Comparison of ENCODE assay signal across 9 cellular contexts in the genomic region with DNA sequence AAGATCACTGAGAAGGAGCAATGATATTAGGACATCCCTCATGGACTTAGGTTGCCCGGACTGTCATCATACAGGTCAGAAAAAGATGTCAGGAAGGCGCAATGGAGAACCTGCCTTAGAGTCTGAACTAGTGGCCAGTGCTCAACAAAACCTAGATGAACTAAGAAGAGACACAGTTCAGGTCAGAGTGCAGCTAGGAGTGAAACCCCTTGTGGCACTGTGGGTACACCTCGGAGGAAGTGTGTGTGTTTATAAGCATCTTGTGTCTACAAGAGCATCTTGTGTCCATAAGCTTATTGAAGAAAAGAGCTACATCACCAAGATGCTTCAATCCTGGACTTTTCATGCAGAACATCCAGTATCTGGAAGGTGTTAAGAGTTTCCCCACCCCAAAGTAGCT.
"Had no signal": no experiment of that assay in that cellular context is flagged by ENCODE, and none has a peak within 500 bp of the region (broad histone marks: within the 10 kb centered on the region; RNA-seq: fewer than 3 reads in every experiment).

No MANE protein-coding gene starts in this region.

- H3K9ac ChIP-seq: GM23248 had no signal

- FAIRE-seq: H54, HTR-8/SVneo, K562 had no signal

- H2AFZ ChIP-seq: GM23248 had no signal

- DNase-seq: GM23248, GOT3, H9, HCEC 1CT, IMR-90, KG1 had no signal

- H3K27ac ChIP-seq: GM23248 had no signal

- H3K4me3 ChIP-seq: GM23248, K562 had no signal
